16 cellular contexts compared by ENCODE assay signal in genomic region chr3:123336001-123336400, GRCh38.
A peak's percentile ranks its signal among the peaks of the same experiment; 100 is the strongest.
DNase-seq lines count a peak whose midpoint lies in the region; ATAC-seq and TF ChIP-seq lines count a peak whose summit lies in the region.
"Had no signal": no experiment of that assay in that cellular context is flagged by ENCODE, and none has a peak within 500 bp of the region (broad histone marks: within the 10 kb centered on the region; RNA-seq: fewer than 3 reads in every experiment).

No MANE protein-coding gene starts in this region.

- H3K27ac ChIP-seq in BLaER1 (no peak overlapping the region), heart right ventricle (peak overlapping the region; percentile 32 to 96 (median 88)), sigmoid colon (peak overlapping the region in 3 of 4 donors; percentile 25 to 85 (median 36))
- H3K27ac ChIP-seq: KMS-11, PC-9 had no signal

- H3K27me3 Mint-ChIP-seq in effector memory CD8-positive, alpha-beta T cell, result no peaks in the 10 kb centered on the region

- H4K20me1 ChIP-seq in BLaER1, result no peaks in the 10 kb centered on the region
- no peaks in the 10 kb centered on the region for H4K20me1 ChIP-seq in Loucy (ENCODE audit: insufficient read depth, low read length, poor library complexity, severe bottlenecking)

- peaks cover 3% of the 10 kb centered on the region for H3K36me3 Mint-ChIP-seq in effector memory CD8-positive, alpha-beta T cell (ENCODE audit: insufficient read depth)

- no peak for ATAC-seq in heart right ventricle
- no peak for ATAC-seq in effector memory CD8-positive, alpha-beta T cell (replicated peaks)

- H3K4me1 ChIP-seq in BLaER1 (peaks cover 91% of the 10 kb centered on the region), Loucy (ENCODE audit: insufficient read depth, low read length, poor library complexity, severe bottlenecking) (peaks cover 57% of the 10 kb centered on the region), heart right ventricle (peaks cover 6 to 93% (median 65%) of the 10 kb centered on the region in 9 donors), sigmoid colon (peaks cover 0 to 59% (median 50%) of the 10 kb centered on the region in 4 donors), HAP-1 (no peaks in the 10 kb centered on the region)
- H3K4me1 ChIP-seq: Caco-2 had no signal

- no peaks in the 10 kb centered on the region for H3K9me2 ChIP-seq in Loucy (replicated peaks; ENCODE audit: low read depth, low read length)

- H2AFZ ChIP-seq in Loucy (ENCODE audit: low read length), result no peak overlapping the region
- H2AFZ ChIP-seq: PC-9 had no signal

- H3K9me3 Mint-ChIP-seq in effector memory CD8-positive, alpha-beta T cell, result no peaks in the 10 kb centered on the region

- H3K4me3 ChIP-seq in BLaER1, result no peak overlapping the region
- no peak overlapping the region for H3K4me3 ChIP-seq in Loucy (ENCODE audit: low read length, poor library complexity, severe bottlenecking)
- H3K4me3 ChIP-seq in heart right ventricle, result no peak overlapping the region
- H3K4me3 ChIP-seq in sigmoid colon, result no peak overlapping the region
- H3K4me3 ChIP-seq in HAP-1, result no peak overlapping the region
- H3K4me3 ChIP-seq: PC-9 had no signal

- no peaks in the 10 kb centered on the region for H3K27me3 ChIP-seq in BLaER1
- no peaks in the 10 kb centered on the region for H3K27me3 ChIP-seq in Loucy (ENCODE audit: insufficient read depth, low read length, poor library complexity, severe bottlenecking)
- H3K27me3 ChIP-seq in heart right ventricle, result no peaks in the 10 kb centered on the region
- no peaks in the 10 kb centered on the region for H3K27me3 ChIP-seq in sigmoid colon
- H3K27me3 ChIP-seq in HAP-1 (ENCODE audit: low read depth), result no peaks in the 10 kb centered on the region

- DNase-seq in heart right ventricle (no peak), sigmoid colon (peak; percentile 47), HAP-1 (ENCODE audit: low spot score in 2 of 2) (no peak)
- DNase-seq in effector memory CD8-positive, alpha-beta T cell, result no peak
- no peak for DNase-seq in stimulated activated naive CD4-positive, alpha-beta T cell (lab: John Stamatoyannopoulos, UW)
- DNase-seq: Caco-2, EL, NCI-H1092, NCI-H146, NCI-H2081 treated with DMSO at 0.1 percent for 48 hours, NCI-H510A, NCI-H82, PC-9 had no signal

- H3K9me3 ChIP-seq in BLaER1, result no peaks in the 10 kb centered on the region
- no peaks in the 10 kb centered on the region for H3K9me3 ChIP-seq in Loucy (ENCODE audit: insufficient read depth, low read depth, low read length)
- H3K9me3 ChIP-seq in heart right ventricle, result no peaks in the 10 kb centered on the region
- no peaks in the 10 kb centered on the region for H3K9me3 ChIP-seq in sigmoid colon
- no peaks in the 10 kb centered on the region for H3K9me3 ChIP-seq in HAP-1
- H3K9me3 ChIP-seq: Caco-2 had no signal

- H3K4me3 Mint-ChIP-seq in effector memory CD8-positive, alpha-beta T cell, result no peak overlapping the region

- H3K9ac ChIP-seq in BLaER1 (no peak overlapping the region), Loucy (ENCODE audit: low read depth, low read length, poor library complexity, severe bottlenecking) (peak overlapping the region; percentile 9)
- H3K9ac ChIP-seq: KMS-11 had no signal

- H3K4me2 ChIP-seq in BLaER1 (peak overlapping the region; percentile 80), Loucy (ENCODE audit: low read depth, low read length, poor library complexity, severe bottlenecking) (peak overlapping the region; percentile 78)
- H3K4me2 ChIP-seq: KMS-11, PC-9 had no signal

- H3F3A ChIP-seq in Loucy (ENCODE audit: low read depth), result no peaks in the 10 kb centered on the region

- TF ChIP-seq CTCF in Loucy (conservative IDR thresholded peaks at IDR 0.05; ENCODE audit: low read length) (no peak), heart right ventricle (IDR thresholded peaks at IDR 0.05) (no peak), sigmoid colon (IDR thresholded peaks at IDR 0.05) (no peak)

- H3K27ac Mint-ChIP-seq in effector memory CD8-positive, alpha-beta T cell, result no peak overlapping the region

- TF ChIP-seq EP300 in sigmoid colon (IDR thresholded peaks at IDR 0.05), result no peak

- H3K79me2 ChIP-seq in Loucy (ENCODE audit: insufficient read depth, low read length), result no peaks in the 10 kb centered on the region

- H3K36me3 ChIP-seq in BLaER1, result no peaks in the 10 kb centered on the region
- no peaks in the 10 kb centered on the region for H3K36me3 ChIP-seq in Loucy (ENCODE audit: insufficient read depth, low read length)
- peaks cover 0 to 3% (median 0%) of the 10 kb centered on the region in 9 donors for H3K36me3 ChIP-seq in heart right ventricle
- H3K36me3 ChIP-seq in sigmoid colon, result peaks cover 0 to 7% (median 0%) of the 10 kb centered on the region in 4 donors
- H3K36me3 ChIP-seq in HAP-1 (replicated peaks), result no peaks in the 10 kb centered on the region

- H3K4me1 Mint-ChIP-seq in effector memory CD8-positive, alpha-beta T cell (ENCODE audit: low read depth in 2 of 2), result peaks cover 6 to 8% of the 10 kb centered on the region in 2 donors

- 69 to 74% methylated on average over 4 of the region's 4 CpGs for WGBS in heart right ventricle, 2 donors
- 72 to 83% methylated on average over 4 of the region's 4 CpGs for WGBS in sigmoid colon, 2 donors

- in situ Hi-C loops in HAP-1 (cut with MboI; ENCODE audit: low sequenced_read_pairs), result no loop called here

- no peak for TF ChIP-seq POLR2A in sigmoid colon (IDR thresholded peaks at IDR 0.05)

- intact Hi-C loops in heart right ventricle (cut with DNase I), result loop anchor here in 3 of 10 donors (5.0 kb wide), 2 partner anchors 36 to 51 kb away; no protein-coding TSS in a partner anchor
- intact Hi-C loops in sigmoid colon (cut with DNase I), result no loop called here
